In genomic region chr11:19566583-19567379, GRCh38 we compare ENCODE assay signal across 22 cellular contexts.
"Had no signal": no experiment of that assay in that cellular context is flagged by ENCODE, and none has a peak within 500 bp of the region (broad histone marks: within the 10 kb centered on the region; RNA-seq: fewer than 3 reads in every experiment).

No MANE protein-coding gene starts in this region.

- H3K27me3 ChIP-seq: neural progenitor cell, ovary, tibial nerve, upper lobe of left lung, vagina had no signal

- H3K4me2 ChIP-seq: neural progenitor cell had no signal

- H3K4me1 ChIP-seq: neural progenitor cell had no signal

- DNase-seq: heart left ventricle; islet precursor cell; left ventricle myocardium inferior; naive B cell; natural killer cell; nephron progenitor cell; occipital lobe; ovary; retina; right cardiac atrium; small intestine; spleen; stimulated activated CD4-positive, alpha-beta T cell treated with anti-CD3 and anti-CD28 coated beads, Interleukin-4, amount 100 ng/mL, for 24 hours; stimulated activated naive CD4-positive, alpha-beta T cell; substantia nigra; upper lobe of left lung had no signal

- H3K9ac ChIP-seq: neural progenitor cell had no signal

- ATAC-seq: heart left ventricle, natural killer cell, right cardiac atrium, sciatic nerve had no signal

- H3K4me3 ChIP-seq: heart left ventricle, left ventricle myocardium inferior, lung, neural progenitor cell, ovary, spleen, tibial nerve, upper lobe of left lung, vagina had no signal

- H3K27ac ChIP-seq: left ventricle myocardium inferior, neural progenitor cell, neutrophil, ovary, spleen, tibial nerve, upper lobe of left lung, vagina had no signal

- H3K36me3 ChIP-seq: heart left ventricle, left ventricle myocardium inferior, neural progenitor cell, neutrophil, ovary, spleen, tibial nerve, upper lobe of left lung, vagina had no signal

- H3K9me3 ChIP-seq: heart left ventricle, left ventricle myocardium inferior, neutrophil, ovary, spleen, tibial nerve, upper lobe of left lung, vagina had no signal
